Comparison of ENCODE assay signal across 22 cellular contexts in genomic region chr17:44184212-44184810, GRCh38. TPM values are rescaled to one million over a fixed set of nuclear protein-coding genes. Genes with fewer than 3 reads are reported as not detected.
DNase-seq lines count a peak whose midpoint lies in the region; ATAC-seq and TF ChIP-seq lines count a peak whose summit lies in the region.
"Had no signal": no experiment of that assay in that cellular context is flagged by ENCODE, and none has a peak within 500 bp of the region (broad histone marks: within the 10 kb centered on the region; RNA-seq: fewer than 3 reads in every experiment).

No MANE protein-coding gene starts in this region.

- H4K91ac ChIP-seq in IMR-90 (ENCODE audit: insufficient read depth, low read depth, low read length): no peak overlapping the region

- H3K4ac ChIP-seq in IMR-90 (ENCODE audit: low read depth, low read length): no peak overlapping the region

- H3K9me3 Mint-ChIP-seq in CD8-positive, alpha-beta T cell: no peaks in the 10 kb centered on the region
- no peaks in the 10 kb centered on the region for H3K9me3 Mint-ChIP-seq in activated T-helper 1 cell treated with anti-CD3 and anti-CD28 coated beads, Interleukin-12 subunit alpha, Interleukin-12 subunit beta, Interleukin-2, Interleukin-4 antibody, amounts not matched to agents 30 ng/mL and 10 ng/mL and 1 ng/mL, durations not matched to agents 14 hours and 24 hours and 36 hours
- no peaks in the 10 kb centered on the region for H3K9me3 Mint-ChIP-seq in neural crest cell
- H3K9me3 Mint-ChIP-seq: activated T-cell treated with anti-CD3 and anti-CD28 coated beads, Interleukin-2, amount 50 U/mL, for 72 hours; immature natural killer cell; naive B cell had no signal

- H3K18ac ChIP-seq in IMR-90 (ENCODE audit: low read depth, low read length): no peak overlapping the region

- POLR2A ChIA-PET in CD8-positive, alpha-beta T cell (lab: Charles Lee): interaction anchor here (1.7 to 3.6 kb wide), 2 partner anchors 14 to 36 kb away, joined by 6 to 42 read pairs; partner anchors contain the start of gene UBTF
- POLR2A ChIA-PET in IMR-90 (lab: Charles Lee; ENCODE audit: unreplicated experiment): no interaction called here

- dilution Hi-C loops in IMR-90 (cut with HindIII; ENCODE audit: low sequenced_read_pairs, unreplicated experiment): no loop called here

- no peak overlapping the region for H3K9ac ChIP-seq in IMR-90 (ENCODE audit: low read depth, low read length)

- no peaks in the 10 kb centered on the region for H3K27me3 ChIP-seq in CD8-positive, alpha-beta T cell (ENCODE audit: insufficient read depth, low read length)
- H3K27me3 ChIP-seq in IMR-90 (ENCODE audit: control insufficient read depth, insufficient read depth, low read length) (no peaks in the 10 kb centered on the region), spleen (replicated peaks in 1 of 7) (no peaks in the 10 kb centered on the region)
- H3K27me3 ChIP-seq: suprapubic skin had no signal

- H2AFZ ChIP-seq in IMR-90 (replicated peaks; ENCODE audit: low read length, poor library complexity): no peak overlapping the region

- H3K14ac ChIP-seq in IMR-90 (replicated peaks; ENCODE audit: low read depth, low read length): no peak overlapping the region

- no peak overlapping the region for H4K8ac ChIP-seq in IMR-90 (ENCODE audit: low read depth in 2 of 2, low read length in 2 of 2)

- peaks cover 16% of the 10 kb centered on the region for H3K36me3 ChIP-seq in CD8-positive, alpha-beta T cell (ENCODE audit: insufficient read depth, low read length)
- H3K36me3 ChIP-seq in IMR-90 (ENCODE audit: control insufficient read depth, insufficient read depth, low read length) (peaks cover 14% of the 10 kb centered on the region), spleen (peaks cover 0 to 36% (median 21%) of the 10 kb centered on the region in 6 donors)

- TF ChIP-seq RAD21 in IMR-90 (IDR thresholded peaks at IDR 0.05; ENCODE audit: low read length): no peak

- H3K9me3 ChIP-seq in CD8-positive, alpha-beta T cell (ENCODE audit: low read length): no peaks in the 10 kb centered on the region
- H3K9me3 ChIP-seq in IMR-90 (ENCODE audit: control insufficient read depth, insufficient read depth, low read length) (no peaks in the 10 kb centered on the region), spleen (no peaks in the 10 kb centered on the region)
- H3K9me3 ChIP-seq: lower lobe of right lung, suprapubic skin had no signal

- no peak for DNase-seq in CD8-positive, alpha-beta T cell
- DNase-seq in IMR-90 (no peak), neural crest cell (ENCODE audit: low read depth, low spot score) (no peak), SKM-1 treated with dmso at 0.1 percent for 144 hours (lab: John Stamatoyannopoulos, UW; ENCODE audit: unreplicated experiment) (no peak), OCI-M1 (lab: John Stamatoyannopoulos, UW) (no peak), spleen (no peak)
- DNase-seq in activated T-helper 1 cell treated with anti-CD3 and anti-CD28 coated beads, Interleukin-12 subunit alpha, Interleukin-12 subunit beta, Interleukin-2, Interleukin-4 antibody, amounts not matched to agents 30 ng/mL and 10 ng/mL and 1 ng/mL, durations not matched to agents 14 hours and 24 hours and 36 hours (ENCODE audit: low spot score): no peak
- DNase-seq: activated T-cell treated with anti-CD3 and anti-CD28 coated beads, Interleukin-2, amount 50 U/mL, for 72 hours; aorta; EL; GOT3; immature natural killer cell; lower lobe of right lung; naive B cell; NCI-H82; retina; stimulated activated CD4-positive, alpha-beta T cell treated with anti-CD3 and anti-CD28 coated beads, Interleukin-2, amount 100 ng/mL, for 24 hours; T-helper 9 cell had no signal

- H3K56ac ChIP-seq in IMR-90 (ENCODE audit: extremely low read depth, insufficient read depth, low read length): no peak overlapping the region

- H3K4me1 ChIP-seq in CD8-positive, alpha-beta T cell (ENCODE audit: insufficient read depth, low read length): peaks cover 30% of the 10 kb centered on the region
- peaks cover 2% of the 10 kb centered on the region; the same call in 1 of the 2 replicates for H3K4me1 ChIP-seq in IMR-90 (ENCODE audit: control insufficient read depth, insufficient read depth, low read length)
- H3K4me1 ChIP-seq in spleen: peaks cover 21 to 68% (median 43%) of the 10 kb centered on the region in 6 donors

- WGBS in IMR-90 (ENCODE audit: extremely low coverage in 2 of 2, insufficient read length in 1 of 2), 2 experiments: 97% methylated on average over 3 of the region's 8 CpGs; no CpG with 5 or more reads in 1 of the 2 experiments
- 89 to 92% (median 91%) methylated on average over 8 of the region's 8 CpGs for WGBS in spleen, 5 donors

- intact Hi-C loops in CD8-positive, alpha-beta T cell (cut with DNase I, micrococcal nuclease): loop anchor here in 1 of 2 experiments (10.0 kb wide), 1 partner anchor 280 kb away; the partner anchor contains the start of gene MPP2
- intact Hi-C loops in IMR-90 (cut with micrococcal nuclease) (no loop called here), spleen (cut with DNase I; ENCODE audit: low total_unique reads) (no loop called here)
- intact Hi-C loops in activated T-helper 1 cell treated with anti-CD3 and anti-CD28 coated beads, Interleukin-12 subunit alpha, Interleukin-12 subunit beta, Interleukin-2, Interleukin-4 antibody, amounts not matched to agents 30 ng/mL and 10 ng/mL and 1 ng/mL, durations not matched to agents 14 hours and 24 hours and 36 hours (cut with micrococcal nuclease): no loop called here

- no peak overlapping the region for H2AK5ac ChIP-seq in IMR-90 (ENCODE audit: low read depth, low read length)

- no TSS peak for BruUV-seq in IMR-90 (replicated peaks; lab: Mats Ljungman, UMichigan)

- no peak overlapping the region for H2BK20ac ChIP-seq in IMR-90 (ENCODE audit: low read depth, low read length)

- no peak overlapping the region for H2BK120ac ChIP-seq in IMR-90 (ENCODE audit: low read depth, low read length)

- H3K23ac ChIP-seq in IMR-90 (ENCODE audit: low read depth, low read length): peak overlapping the region; percentile 43; the same call in 1 of the 2 replicates

- no peak overlapping the region for H4K5ac ChIP-seq in IMR-90 (ENCODE audit: low read depth, low read length)

- in situ Hi-C loops in IMR-90 (cut with MboI; ENCODE audit: low sequenced_read_pairs): no loop called here

- CTCF ChIA-PET in CD8-positive, alpha-beta T cell (lab: Charles Lee): interaction anchor here (0.5 to 3.1 kb wide), 8 partner anchors 13 to 535 kb away, joined by 3 to 16 read pairs (median 3); partner anchors contain the start of gene GRN
- CTCF ChIA-PET in IMR-90 (lab: Yijun Ruan, JAX): interaction anchor here (2.2 kb wide), 1 partner anchor 16 kb away, joined by 7 read pairs; no protein-coding TSS in a partner anchor

- H3K4me3 ChIP-seq in CD8-positive, alpha-beta T cell (ENCODE audit: low read depth, low read length): no peak overlapping the region
- H3K4me3 ChIP-seq in IMR-90 (ENCODE audit: insufficient read depth, low read depth, low read length) (no peak overlapping the region), spleen (no peak overlapping the region)
- H3K4me3 ChIP-seq: coronary artery, lower lobe of right lung, suprapubic skin had no signal

- H4K20me1 ChIP-seq in IMR-90 (ENCODE audit: insufficient read depth, low read length): peaks cover 7% of the 10 kb centered on the region

- peaks cover 30 to 68% of the 10 kb centered on the region in 2 experiments for H3K79me1 ChIP-seq in IMR-90 (ENCODE audit: low read depth in 1 of 2, low read length in 2 of 2)

- H3K36me3 Mint-ChIP-seq in CD8-positive, alpha-beta T cell: peaks cover 38% of the 10 kb centered on the region
- H3K36me3 Mint-ChIP-seq in activated T-helper 1 cell treated with anti-CD3 and anti-CD28 coated beads, Interleukin-12 subunit alpha, Interleukin-12 subunit beta, Interleukin-2, Interleukin-4 antibody, amounts not matched to agents 30 ng/mL and 10 ng/mL and 1 ng/mL, durations not matched to agents 14 hours and 24 hours and 36 hours (ENCODE audit: low read depth): peaks cover 18% of the 10 kb centered on the region
- peaks cover 12% of the 10 kb centered on the region for H3K36me3 Mint-ChIP-seq in neural crest cell (ENCODE audit: low read depth)

- peak overlapping the region; percentile 15 for H3K4me3 Mint-ChIP-seq in CD8-positive, alpha-beta T cell
- peak overlapping the region; percentile 7 for H3K4me3 Mint-ChIP-seq in activated T-helper 1 cell treated with anti-CD3 and anti-CD28 coated beads, Interleukin-12 subunit alpha, Interleukin-12 subunit beta, Interleukin-2, Interleukin-4 antibody, amounts not matched to agents 30 ng/mL and 10 ng/mL and 1 ng/mL, durations not matched to agents 14 hours and 24 hours and 36 hours
- H3K4me3 Mint-ChIP-seq in neural crest cell: peak overlapping the region; percentile 99

- H3K27me3 Mint-ChIP-seq in CD8-positive, alpha-beta T cell (ENCODE audit: low read depth): no peaks in the 10 kb centered on the region
- H3K27me3 Mint-ChIP-seq in activated T-helper 1 cell treated with anti-CD3 and anti-CD28 coated beads, Interleukin-12 subunit alpha, Interleukin-12 subunit beta, Interleukin-2, Interleukin-4 antibody, amounts not matched to agents 30 ng/mL and 10 ng/mL and 1 ng/mL, durations not matched to agents 14 hours and 24 hours and 36 hours (ENCODE audit: insufficient read depth): no peaks in the 10 kb centered on the region
- peaks cover 4% of the 10 kb centered on the region for H3K27me3 Mint-ChIP-seq in neural crest cell (ENCODE audit: low read depth)
- H3K27me3 Mint-ChIP-seq: naive B cell had no signal

- no peak overlapping the region for H3K27ac Mint-ChIP-seq in CD8-positive, alpha-beta T cell
- no peak overlapping the region for H3K27ac Mint-ChIP-seq in activated T-helper 1 cell treated with anti-CD3 and anti-CD28 coated beads, Interleukin-12 subunit alpha, Interleukin-12 subunit beta, Interleukin-2, Interleukin-4 antibody, amounts not matched to agents 30 ng/mL and 10 ng/mL and 1 ng/mL, durations not matched to agents 14 hours and 24 hours and 36 hours
- peak overlapping the region; percentile 81 for H3K27ac Mint-ChIP-seq in neural crest cell (ENCODE audit: unreplicated experiment)

- H3K9me1 ChIP-seq in IMR-90 (ENCODE audit: insufficient read depth, low read length): 0 out of 2 replicates have a peak, but pooled peaks cover 4% of the 10 kb centered on the region

- H3K27ac ChIP-seq in CD8-positive, alpha-beta T cell (ENCODE audit: low read depth, low read length): no peak overlapping the region
- no peak overlapping the region for H3K27ac ChIP-seq in IMR-90 (ENCODE audit: insufficient read depth, low read length)
- H3K27ac ChIP-seq in spleen: no peak overlapping the region
- H3K27ac ChIP-seq: C4-2B, coronary artery, epithelial cell of prostate, lower lobe of right lung, suprapubic skin had no signal

- TF ChIP-seq POLR2A in IMR-90 (IDR thresholded peaks at IDR 0.05; ENCODE audit: low read depth, low read length): no peak
- TF ChIP-seq POLR2A in spleen (IDR thresholded peaks at IDR 0.05): no peak

- H3K4me2 ChIP-seq in IMR-90 (ENCODE audit: low read depth, low read length): no peak overlapping the region

- H3K4me1 Mint-ChIP-seq in CD8-positive, alpha-beta T cell (ENCODE audit: low read depth): peaks cover 45% of the 10 kb centered on the region
- H3K4me1 Mint-ChIP-seq in activated T-helper 1 cell treated with anti-CD3 and anti-CD28 coated beads, Interleukin-12 subunit alpha, Interleukin-12 subunit beta, Interleukin-2, Interleukin-4 antibody, amounts not matched to agents 30 ng/mL and 10 ng/mL and 1 ng/mL, durations not matched to agents 14 hours and 24 hours and 36 hours (ENCODE audit: low read depth): peaks cover 31% of the 10 kb centered on the region
- peaks cover 37% of the 10 kb centered on the region for H3K4me1 Mint-ChIP-seq in neural crest cell

- no peak overlapping the region for H2BK5ac ChIP-seq in IMR-90 (ENCODE audit: low read depth, low read length, poor library complexity, severe bottlenecking)

- no peak overlapping the region for H2BK15ac ChIP-seq in IMR-90 (ENCODE audit: low read depth, low read length)

- no peak for ATAC-seq in CD8-positive, alpha-beta T cell
- no peak for ATAC-seq in IMR-90 (ENCODE audit: low read depth)
- ATAC-seq: activated T-cell treated with anti-CD3 and anti-CD28 coated beads, Interleukin-2, amount 50 U/mL, for 72 hours; lower lobe of right lung had no signal

- no peak overlapping the region for H2AK9ac ChIP-seq in IMR-90 (replicated peaks; ENCODE audit: low read depth, low read length, poor library complexity)

- TF ChIP-seq CTCF in CD8-positive, alpha-beta T cell (IDR thresholded peaks at IDR 0.05): no peak
- TF ChIP-seq CTCF in IMR-90 (conservative IDR thresholded peaks at IDR 0.05; ENCODE audit: low read depth, low read length) (no peak), neural crest cell (conservative IDR thresholded peaks at IDR 0.05) (no peak), spleen (IDR thresholded peaks at IDR 0.05 in 8 of 11, conservative IDR thresholded peaks at IDR 0.05 in 3 of 11) (no peak)

RNA-seq across cellular contexts. Expression of gene TMUB2, which starts 2.5 kb away (rescaled TPM):
- total RNA-seq in CD8-positive, alpha-beta T cell: 10 to 100 TPM; 43.2 to 43.8 TPM
- 16.5 and 17.8 TPM in 2 replicates for total RNA-seq in IMR-90 (2012; rRNA removed)
- 42.5 and 43.6 TPM in 2 replicates for polyA plus RNA-seq in IMR-90 (2012; rRNA removed)
- polyA plus RNA-seq in IMR-90 (2012; cell fraction: cytosol; rRNA removed): 20.7 and 37.7 TPM in 2 replicates
- polyA plus RNA-seq in IMR-90 (2012; cell fraction: nucleus; rRNA removed; ENCODE audit: low replicate concordance): 191 and 195 TPM in 2 replicates
- total RNA-seq in activated T-helper 1 cell treated with anti-CD3 and anti-CD28 coated beads, Interleukin-12 subunit alpha, Interleukin-12 subunit beta, Interleukin-2, Interleukin-4 antibody, amounts not matched to agents 30 ng/mL and 10 ng/mL and 1 ng/mL, durations not matched to agents 14 hours and 24 hours and 36 hours: 17.3 and 18.7 TPM in 2 replicates
- 33.5 and 33.7 TPM in 2 replicates for total RNA-seq in neural crest cell
- total RNA-seq in spleen: 10 to 100 TPM; 41.9 to 59.0 (median 43.8) TPM
- polyA plus RNA-seq in spleen: 10 to 100 TPM; 26.8 to 49.4 (median 43.1) TPM

RNA-seq across cellular contexts. Expression of gene ASB16, which starts 13.8 kb away (rescaled TPM):
- total RNA-seq in CD8-positive, alpha-beta T cell: not detected
- total RNA-seq in IMR-90 (2012; rRNA removed): not detected in 2 replicates
- 0.05 and 0.06 TPM in 2 replicates for polyA plus RNA-seq in IMR-90 (2012; rRNA removed)
- polyA plus RNA-seq in IMR-90 (2012; cell fraction: cytosol; rRNA removed): 0.04 and 0.13 TPM in 2 replicates
- polyA plus RNA-seq in IMR-90 (2012; cell fraction: nucleus; rRNA removed; ENCODE audit: low replicate concordance): 0.15 and 0.34 TPM in 2 replicates
- total RNA-seq in activated T-helper 1 cell treated with anti-CD3 and anti-CD28 coated beads, Interleukin-12 subunit alpha, Interleukin-12 subunit beta, Interleukin-2, Interleukin-4 antibody, amounts not matched to agents 30 ng/mL and 10 ng/mL and 1 ng/mL, durations not matched to agents 14 hours and 24 hours and 36 hours: 0.31 and 0.42 TPM in 2 replicates
- 0.25 and 0.26 TPM in 2 replicates for total RNA-seq in neural crest cell
- total RNA-seq in spleen: under 1 TPM in 1 of 7 donors, not detected in 6; 0.57 TPM
- polyA plus RNA-seq in spleen: under 1 TPM in 2 of 3 donors, not detected in 1; 0.09 to 0.16 TPM
- total RNA-seq: lower lobe of right lung, suprapubic skin had no signal

RNA-seq across cellular contexts. Expression of gene ATXN7L3, which starts 15.4 kb away (rescaled TPM):
- total RNA-seq in CD8-positive, alpha-beta T cell: 10 to 100 TPM; 85.5 to 85.7 TPM
- total RNA-seq in IMR-90 (2012; rRNA removed) (17.2 and 17.5 TPM in 2 replicates), neural crest cell (115 and 119 TPM in 2 replicates), spleen (10 to 100 TPM; 51.3 to 96.2 (median 68.4) TPM)
- polyA plus RNA-seq in IMR-90 (2012; rRNA removed) (38.3 and 40.9 TPM in 2 replicates), spleen (10 to 100 TPM; 25.2 to 55.5 (median 27.2) TPM)
- 28.3 and 33.9 TPM in 2 replicates for polyA plus RNA-seq in IMR-90 (2012; cell fraction: cytosol; rRNA removed)
- polyA plus RNA-seq in IMR-90 (2012; cell fraction: nucleus; rRNA removed; ENCODE audit: low replicate concordance): 91.0 and 111 TPM in 2 replicates
- total RNA-seq in activated T-helper 1 cell treated with anti-CD3 and anti-CD28 coated beads, Interleukin-12 subunit alpha, Interleukin-12 subunit beta, Interleukin-2, Interleukin-4 antibody, amounts not matched to agents 30 ng/mL and 10 ng/mL and 1 ng/mL, durations not matched to agents 14 hours and 24 hours and 36 hours: 125 and 126 TPM in 2 replicates

RNA-seq across cellular contexts. Expression of gene UBTF, which starts 35.2 kb away (rescaled TPM):
- 100 to 1,000 TPM; 151 to 155 TPM for total RNA-seq in CD8-positive, alpha-beta T cell
- total RNA-seq in IMR-90 (2012; rRNA removed) (42.1 and 49.4 TPM in 2 replicates), neural crest cell (106 and 108 TPM in 2 replicates), spleen (100 to 1,000 TPM in 3 of 7 donors, 10 to 100 TPM in 4; 77.0 to 113 (median 94.8) TPM)
- polyA plus RNA-seq in IMR-90 (2012; rRNA removed) (25.6 and 29.7 TPM in 2 replicates), spleen (10 to 100 TPM; 43.2 to 67.0 (median 43.9) TPM)
- 13.0 and 21.5 TPM in 2 replicates for polyA plus RNA-seq in IMR-90 (2012; cell fraction: cytosol; rRNA removed)
- polyA plus RNA-seq in IMR-90 (2012; cell fraction: nucleus; rRNA removed; ENCODE audit: low replicate concordance): 19.8 and 33.5 TPM in 2 replicates
- total RNA-seq in activated T-helper 1 cell treated with anti-CD3 and anti-CD28 coated beads, Interleukin-12 subunit alpha, Interleukin-12 subunit beta, Interleukin-2, Interleukin-4 antibody, amounts not matched to agents 30 ng/mL and 10 ng/mL and 1 ng/mL, durations not matched to agents 14 hours and 24 hours and 36 hours: 201 and 215 TPM in 2 replicates

RNA-seq across cellular contexts. Expression of gene HROB, which starts 42.6 kb away (rescaled TPM):
- 1 to 10 TPM; 4.0 to 4.9 TPM for total RNA-seq in CD8-positive, alpha-beta T cell
- total RNA-seq in IMR-90 (2012; rRNA removed) (2.8 and 3.2 TPM in 2 replicates), neural crest cell (22.1 and 23.3 TPM in 2 replicates), spleen (1 to 10 TPM; 1.3 to 4.1 (median 1.8) TPM)
- polyA plus RNA-seq in IMR-90 (2012; rRNA removed) (4.0 and 4.4 TPM in 2 replicates), spleen (1 to 10 TPM in 2 of 3 donors, under 1 TPM in 1; 0.83 to 1.0 (median 1.0) TPM)
- 1.8 TPM in 2 replicates for polyA plus RNA-seq in IMR-90 (2012; cell fraction: cytosol; rRNA removed)
- 6.9 and 8.0 TPM in 2 replicates for polyA plus RNA-seq in IMR-90 (2012; cell fraction: nucleus; rRNA removed; ENCODE audit: low replicate concordance)
- 23.0 and 23.1 TPM in 2 replicates for total RNA-seq in activated T-helper 1 cell treated with anti-CD3 and anti-CD28 coated beads, Interleukin-12 subunit alpha, Interleukin-12 subunit beta, Interleukin-2, Interleukin-4 antibody, amounts not matched to agents 30 ng/mL and 10 ng/mL and 1 ng/mL, durations not matched to agents 14 hours and 24 hours and 36 hours

Comparison
In these comparisons a context has a peak if more than half of its experiments do, and no peak if none do; other contexts are left out.
1. H3K4me3 Mint-ChIP-seq: peak in every context shown above with its lines; median percentile 99 in neural crest cell; 15 in CD8-positive, alpha-beta T cell; 7 in activated T-helper 1 cell treated with anti-CD3 and anti-CD28 coated beads, Interleukin-12 subunit alpha, Interleukin-12 subunit beta, Interleukin-2, Interleukin-4 antibody, amounts not matched to agents 30 ng/mL and 10 ng/mL and 1 ng/mL, durations not matched to agents 14 hours and 24 hours and 36 hours.